Comparison of ENCODE assay signal across 21 cellular contexts in the genomic region with DNA sequence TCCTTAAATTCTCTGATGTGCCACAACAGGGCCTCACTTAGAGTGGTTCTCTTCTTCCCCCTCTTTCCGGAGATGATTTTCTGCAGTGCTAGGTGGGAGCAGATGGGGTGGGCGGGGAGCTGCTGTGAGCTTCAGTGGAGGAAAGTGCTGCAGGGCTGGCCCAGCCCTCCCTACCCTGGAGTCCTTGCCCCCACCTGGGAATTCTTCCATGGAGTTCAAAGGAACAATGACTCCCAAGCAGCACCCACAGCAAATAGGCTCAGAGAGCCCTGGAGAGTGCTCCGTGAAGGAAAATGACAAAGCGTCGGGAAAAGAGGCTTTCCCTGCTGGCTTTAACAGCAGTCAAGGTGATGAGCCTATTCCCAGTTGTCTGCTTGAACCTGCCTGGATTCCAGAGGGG.
"Had no signal": no experiment of that assay in that cellular context is flagged by ENCODE, and none has a peak within 500 bp of the region (broad histone marks: within the 10 kb centered on the region; RNA-seq: fewer than 3 reads in every experiment).

No MANE protein-coding gene starts in this region.

- DNase-seq: activated B cell treated with CpG ODN at 0.5 μM for 24 hours; activated CD4-positive, alpha-beta T cell treated with anti-CD3 and anti-CD28 coated beads for 36 hours; activated CD4-positive, alpha-beta T cell treated with anti-CD3 and anti-CD28 coated beads, Interleukin-2, amount 50 U/mL, for 4 hours; activated CD8-positive, alpha-beta memory T cell treated with anti-CD3 and anti-CD28 coated beads, Interleukin-2, amount 10 ng/mL, durations not matched to agents 7 days and 5 days; activated gamma-delta T cell; activated naive CD4-positive, alpha-beta T cell treated with anti-CD3 and anti-CD28 coated beads, Interleukin-2, amount 50 U/mL, for 16 hours; activated naive CD8-positive, alpha-beta T cell treated with anti-CD3 and anti-CD28 coated beads, Interleukin-2, amount 50 U/mL, for 24 hours; foreskin fibroblast; kidney; lower lobe of right lung; mesendoderm; naive B cell; right lobe of liver; stimulated activated CD4-positive, alpha-beta T cell treated with anti-CD3 and anti-CD28 coated beads, Interleukin-15, amount 100 ng/mL, for 24 hours; stimulated activated CD4-positive, alpha-beta T cell treated with anti-CD3 and anti-CD28 coated beads, Interleukin-2, amount 100 ng/mL, for 48 hours; stimulated activated CD8-positive, alpha-beta memory T cell treated with anti-CD3 and anti-CD28 coated beads, Interleukin-4, amount 100 ng/mL, for 48 hours; stimulated activated naive B cell treated with anti-CD40 and anti-IgM and Interleukin-4, amounts not matched to agents 10 μg/mL and 1 μg/mL and 100 μg/mL, for 72 hours; T1000; upper lobe of left lung had no signal

- ATAC-seq: activated CD4-positive, alpha-beta T cell treated with anti-CD3 and anti-CD28 coated beads for 36 hours; activated CD8-positive, alpha-beta memory T cell treated with anti-CD3 and anti-CD28 coated beads, Interleukin-2, amount 10 ng/mL, durations not matched to agents 7 days and 5 days; activated naive CD8-positive, alpha-beta T cell treated with anti-CD3 and anti-CD28 coated beads, Interleukin-2, amount 50 U/mL, for 24 hours; lower lobe of right lung; right lobe of liver; stimulated activated naive B cell treated with anti-CD40 and anti-IgM and Interleukin-4, amounts not matched to agents 10 μg/mL and 1 μg/mL and 100 μg/mL, for 72 hours had no signal

- H3K27ac ChIP-seq: lower lobe of right lung, right lobe of liver, skin epidermis, thoracic aorta, upper lobe of left lung had no signal

- H3K4me1 ChIP-seq: right lobe of liver had no signal

- H3K4me3 ChIP-seq: lower lobe of right lung, right lobe of liver, skin epidermis, thoracic aorta, upper lobe of left lung had no signal

- H3K9me3 ChIP-seq: lower lobe of right lung, right lobe of liver, thoracic aorta, upper lobe of left lung had no signal

- H3K36me3 ChIP-seq: lower lobe of right lung, right lobe of liver, thoracic aorta, upper lobe of left lung had no signal

- H3K27me3 ChIP-seq: right lobe of liver, upper lobe of left lung had no signal
